Comparison of ENCODE assay signal across 2 cellular contexts in genomic region chr16:85805442-85806045, GRCh38.
TF ChIP-seq lines count a peak whose summit lies in the region.

No MANE protein-coding gene starts in this region.

TF ChIP-seq in HepG2, 621 proteins besides CTCF, POLR2A, EP300 and RAD21:
- TF ChIP-seq PAF1 (CRISPR knock-in tag; IDR thresholded peaks at IDR 0.05) = peak; percentile 65; the same call in 1 of the 2 replicates
- TF ChIP-seq, protein P1, sequence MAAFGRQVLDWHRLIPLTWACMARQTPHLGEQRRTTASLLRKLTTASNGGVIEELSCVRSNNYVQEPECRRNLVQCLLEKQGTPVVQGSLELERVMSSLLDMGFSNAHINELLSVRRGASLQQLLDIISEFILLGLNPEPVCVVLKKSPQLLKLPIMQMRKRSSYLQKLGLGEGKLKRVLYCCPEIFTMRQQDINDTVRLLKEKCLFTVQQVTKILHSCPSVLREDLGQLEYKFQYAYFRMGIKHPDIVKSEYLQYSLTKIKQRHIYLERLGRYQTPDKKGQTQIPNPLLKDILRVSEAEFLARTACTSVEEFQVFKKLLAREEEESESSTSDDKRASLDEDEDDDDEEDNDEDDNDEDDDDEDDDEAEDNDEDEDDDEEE (CRISPR knock-in tag; IDR thresholded peaks at IDR 0.05) = no peak
TF ChIP-seq in HepG2: peak in this region for 1.

TF ChIP-seq in GM12878, 131 proteins besides CTCF, POLR2A, EP300 and RAD21:
- TF ChIP-seq CBX5 (IDR thresholded peaks at IDR 0.05; ENCODE audit: low read depth) (no peak), RCOR1 (conservative IDR thresholded peaks at IDR 0.05; ENCODE audit: low read depth, low read length) (no peak), FOXK2 (IDR thresholded peaks at IDR 0.05) (no peak)
- TF ChIP-seq, protein P2, sequence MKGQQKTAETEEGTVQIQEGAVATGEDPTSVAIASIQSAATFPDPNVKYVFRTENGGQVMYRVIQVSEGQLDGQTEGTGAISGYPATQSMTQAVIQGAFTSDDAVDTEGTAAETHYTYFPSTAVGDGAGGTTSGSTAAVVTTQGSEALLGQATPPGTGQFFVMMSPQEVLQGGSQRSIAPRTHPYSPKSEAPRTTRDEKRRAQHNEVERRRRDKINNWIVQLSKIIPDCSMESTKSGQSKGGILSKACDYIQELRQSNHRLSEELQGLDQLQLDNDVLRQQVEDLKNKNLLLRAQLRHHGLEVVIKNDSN (IDR thresholded peaks at IDR 0.05; ENCODE audit: borderline replicate concordance, extremely low read length, insufficient read depth, low read depth, low read length) = no peak
- TF ChIP-seq, protein P3, sequence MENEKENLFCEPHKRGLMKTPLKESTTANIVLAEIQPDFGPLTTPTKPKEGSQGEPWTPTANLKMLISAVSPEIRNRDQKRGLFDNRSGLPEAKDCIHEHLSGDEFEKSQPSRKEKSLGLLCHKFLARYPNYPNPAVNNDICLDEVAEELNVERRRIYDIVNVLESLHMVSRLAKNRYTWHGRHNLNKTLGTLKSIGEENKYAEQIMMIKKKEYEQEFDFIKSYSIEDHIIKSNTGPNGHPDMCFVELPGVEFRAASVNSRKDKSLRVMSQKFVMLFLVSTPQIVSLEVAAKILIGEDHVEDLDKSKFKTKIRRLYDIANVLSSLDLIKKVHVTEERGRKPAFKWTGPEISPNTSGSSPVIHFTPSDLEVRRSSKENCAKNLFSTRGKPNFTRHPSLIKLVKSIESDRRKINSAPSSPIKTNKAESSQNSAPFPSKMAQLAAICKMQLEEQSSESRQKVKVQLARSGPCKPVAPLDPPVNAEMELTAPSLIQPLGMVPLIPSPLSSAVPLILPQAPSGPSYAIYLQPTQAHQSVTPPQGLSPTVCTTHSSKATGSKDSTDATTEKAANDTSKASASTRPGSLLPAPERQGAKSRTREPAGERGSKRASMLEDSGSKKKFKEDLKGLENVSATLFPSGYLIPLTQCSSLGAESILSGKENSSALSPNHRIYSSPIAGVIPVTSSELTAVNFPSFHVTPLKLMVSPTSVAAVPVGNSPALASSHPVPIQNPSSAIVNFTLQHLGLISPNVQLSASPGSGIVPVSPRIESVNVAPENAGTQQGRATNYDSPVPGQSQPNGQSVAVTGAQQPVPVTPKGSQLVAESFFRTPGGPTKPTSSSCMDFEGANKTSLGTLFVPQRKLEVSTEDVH (IDR thresholded peaks at IDR 0.05; ENCODE audit: low read depth, partially characterized antibody) = no peak
